In the genomic region with DNA sequence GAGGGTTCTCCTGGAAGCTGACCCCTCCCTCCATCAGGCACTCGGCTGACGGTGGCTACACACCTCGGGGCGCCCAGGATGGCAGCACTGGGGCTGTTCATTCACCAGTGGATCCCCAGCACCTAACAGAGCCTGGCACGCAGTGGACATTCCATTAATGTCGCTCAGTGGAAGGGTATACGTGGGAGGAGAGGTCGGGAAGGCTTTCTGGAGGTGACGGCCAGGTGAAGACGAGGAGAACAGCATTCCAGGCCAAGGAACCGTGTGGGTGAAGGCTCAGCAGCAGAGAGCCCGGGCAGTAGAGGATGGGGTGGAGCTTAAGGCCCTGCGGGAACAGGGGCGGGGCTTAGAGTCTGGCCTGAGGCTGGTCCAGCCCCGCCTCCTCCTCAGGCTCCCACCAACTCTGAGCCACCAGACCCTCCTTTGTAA, we compare ENCODE assay signal across 10 cellular contexts. TPM values are rescaled to one million over a fixed set of nuclear protein-coding genes. Genes with fewer than 3 reads are reported as not detected.
A peak's percentile ranks its signal among the peaks of the same experiment; 100 is the strongest.
DNase-seq lines count a peak whose midpoint lies in the region; ATAC-seq and TF ChIP-seq lines count a peak whose summit lies in the region.
"Had no signal": no experiment of that assay in that cellular context is flagged by ENCODE, and none has a peak within 500 bp of the region (broad histone marks: within the 10 kb centered on the region; RNA-seq: fewer than 3 reads in every experiment).

No MANE protein-coding gene starts in this region.

- no peak overlapping the region for H3K4me3 Mint-ChIP-seq in activated T-cell treated with anti-CD3 and anti-CD28 coated beads, Interleukin-2, amount 50 U/mL, for 72 hours
- H3K4me3 Mint-ChIP-seq in nephron progenitor cell: peak overlapping the region; percentile 15
- H3K4me3 Mint-ChIP-seq: naive thymus-derived CD8-positive, alpha-beta T cell had no signal

- no peak overlapping the region for H3K27ac Mint-ChIP-seq in activated T-cell treated with anti-CD3 and anti-CD28 coated beads, Interleukin-2, amount 50 U/mL, for 72 hours
- H3K27ac Mint-ChIP-seq in nephron progenitor cell: no peak overlapping the region
- H3K27ac Mint-ChIP-seq: naive thymus-derived CD8-positive, alpha-beta T cell had no signal

- TF ChIP-seq CTCF in nephron progenitor cell (IDR thresholded peaks at IDR 0.05): no peak

- H3K36me3 Mint-ChIP-seq in activated T-cell treated with anti-CD3 and anti-CD28 coated beads, Interleukin-2, amount 50 U/mL, for 72 hours (ENCODE audit: insufficient read depth in 2 of 2): peaks cover 0 to 1% of the 10 kb centered on the region in 2 donors
- no peaks in the 10 kb centered on the region for H3K36me3 Mint-ChIP-seq in nephron progenitor cell (ENCODE audit: low read depth)

- peaks cover 61% of the 10 kb centered on the region for H3K27me3 Mint-ChIP-seq in activated T-cell treated with anti-CD3 and anti-CD28 coated beads, Interleukin-2, amount 50 U/mL, for 72 hours (ENCODE audit: low read depth)
- peaks cover 77% of the 10 kb centered on the region for H3K27me3 Mint-ChIP-seq in nephron progenitor cell (ENCODE audit: low read depth, poor library complexity)

- H3K4me1 Mint-ChIP-seq in activated T-cell treated with anti-CD3 and anti-CD28 coated beads, Interleukin-2, amount 50 U/mL, for 72 hours (ENCODE audit: low read depth): peaks cover 6% of the 10 kb centered on the region
- H3K4me1 Mint-ChIP-seq in nephron progenitor cell: peaks cover 51% of the 10 kb centered on the region

- H3K9me3 Mint-ChIP-seq in activated T-cell treated with anti-CD3 and anti-CD28 coated beads, Interleukin-2, amount 50 U/mL, for 72 hours: no peaks in the 10 kb centered on the region
- no peaks in the 10 kb centered on the region for H3K9me3 Mint-ChIP-seq in nephron progenitor cell

- peak; percentile 65 to 69 for ATAC-seq in activated T-cell treated with anti-CD3 and anti-CD28 coated beads, Interleukin-2, amount 50 U/mL, for 72 hours (replicated peaks in 1 of 2)
- ATAC-seq: naive thymus-derived CD8-positive, alpha-beta T cell had no signal

- DNase-seq in NCI-H1436 (lab: John Stamatoyannopoulos, UW) (peak; percentile 68), NCI-H1436 treated with DMSO at 0.1 percent for 48 hours (lab: John Stamatoyannopoulos, UW) (no peak), MV-4-11 (lab: John Stamatoyannopoulos, UW) (peak; percentile 46), nephron progenitor cell (peak; percentile 81), C1 segment of cervical spinal cord (lab: John Stamatoyannopoulos, UW) (no peak), cortex of kidney (lab: John Stamatoyannopoulos, UW) (no peak)
- DNase-seq in activated T-cell treated with anti-CD3 and anti-CD28 coated beads, Interleukin-2, amount 50 U/mL, for 72 hours: peak; percentile 25 to 32
- no peak for DNase-seq in activated CD4-positive, alpha-beta T cell treated with anti-CD3 and anti-CD28 coated beads for 4 hours
- DNase-seq: naive thymus-derived CD8-positive, alpha-beta T cell; NCI-H510A treated with DMSO at 0.1 percent for 48 hours had no signal

RNA-seq across cellular contexts. Expression of gene HS3ST6, which starts 2.5 kb away (rescaled TPM):
- total RNA-seq in activated T-cell treated with anti-CD3 and anti-CD28 coated beads, Interleukin-2, amount 50 U/mL, for 72 hours: not detected
- total RNA-seq: naive thymus-derived CD8-positive, alpha-beta T cell had no signal

RNA-seq across cellular contexts. Expression of gene MSRB1, which starts 22.3 kb away (rescaled TPM):
- total RNA-seq in activated T-cell treated with anti-CD3 and anti-CD28 coated beads, Interleukin-2, amount 50 U/mL, for 72 hours: 10 to 100 TPM; 17.9 to 18.8 TPM

RNA-seq across cellular contexts. Expression of gene RPL3L, which starts 33.7 kb away (rescaled TPM):
- total RNA-seq in activated T-cell treated with anti-CD3 and anti-CD28 coated beads, Interleukin-2, amount 50 U/mL, for 72 hours: under 1 TPM; 0.38 to 0.51 TPM
- total RNA-seq: naive thymus-derived CD8-positive, alpha-beta T cell had no signal

RNA-seq across cellular contexts. Expression of gene NDUFB10, which starts 38.6 kb away (rescaled TPM):
- total RNA-seq in activated T-cell treated with anti-CD3 and anti-CD28 coated beads, Interleukin-2, amount 50 U/mL, for 72 hours: 10 to 100 TPM; 69.3 to 98.3 TPM

RNA-seq across cellular contexts. Expression of gene RPS2, which starts 43.9 kb away (rescaled TPM):
- total RNA-seq in activated T-cell treated with anti-CD3 and anti-CD28 coated beads, Interleukin-2, amount 50 U/mL, for 72 hours: 1,000 to 10,000 TPM; 5,556 to 5,984 TPM

Comparison
In these comparisons a context has a peak if more than half of its experiments do, and no peak if none do; other contexts are left out.
1. DNase-seq: peak in NCI-H1436 (single experiment), MV-4-11 (single experiment), activated T-cell treated with anti-CD3 and anti-CD28 coated beads, Interleukin-2, amount 50 U/mL, for 72 hours (2 of 2) and nephron progenitor cell (single experiment); none in NCI-H1436 treated with DMSO at 0.1 percent for 48 hours (single experiment), C1 segment of cervical spinal cord (0 of 14), cortex of kidney (single experiment) and activated CD4-positive, alpha-beta T cell treated with anti-CD3 and anti-CD28 coated beads for 4 hours (0 of 2).